ENCODE assay signal across 27 cellular contexts in genomic region chr13:92433386-92433785, GRCh38.
"Had no signal": no experiment of that assay in that cellular context is flagged by ENCODE, and none has a peak within 500 bp of the region (broad histone marks: within the 10 kb centered on the region; RNA-seq: fewer than 3 reads in every experiment).

No MANE protein-coding gene starts in this region.

- H3K36me3 ChIP-seq: stomach, suprapubic skin, thoracic aorta, thyroid gland, tibial artery, tibial nerve, transverse colon, upper lobe of left lung, upper lobe of right lung, uterus, vagina had no signal

- H3K4me1 ChIP-seq: stomach, suprapubic skin, testis, thyroid gland, tibial artery, tibial nerve, upper lobe of left lung, upper lobe of right lung, uterus, vagina had no signal

- H3K27me3 ChIP-seq: stomach, suprapubic skin, testis, thyroid gland, tibial artery, tibial nerve, transverse colon, upper lobe of left lung, upper lobe of right lung, uterus, vagina had no signal

- H3K4me3 ChIP-seq: stomach, suprapubic skin, testis, thoracic aorta, thyroid gland, tibial artery, tibial nerve, transverse colon, upper lobe of left lung, upper lobe of right lung, uterus, vagina had no signal

- H3K9me3 ChIP-seq: stomach, suprapubic skin, testis, thoracic aorta, thyroid gland, tibial artery, tibial nerve, transverse colon, upper lobe of left lung, upper lobe of right lung, uterus, vagina had no signal

- ATAC-seq: stimulated activated effector memory CD8-positive, alpha-beta T cell treated with anti-CD3 and anti-CD28 coated beads, Interleukin-12 subunit alpha, Interleukin-12 subunit beta, amount 100 ng/mL, for 72 hours; stimulated activated memory B cell treated with anti-CD40 and anti-IgM and Interleukin-4, amounts not matched to agents 10 μg/mL and 1 μg/mL and 100 μg/mL, for 72 hours; stimulated activated naive B cell treated with anti-CD40 and anti-IgM and Interleukin-4, amounts not matched to agents 10 μg/mL and 1 μg/mL and 100 μg/mL, for 72 hours; stimulated activated naive CD8-positive, alpha-beta T cell treated with anti-CD3 and anti-CD28 coated beads, Interleukin-15, amount 100 ng/mL, for 72 hours; stimulated activated naive CD8-positive, alpha-beta T cell treated with anti-CD3 and anti-CD28 coated beads, Interleukin-15, Interleukin-2, amounts not matched to agents 100 U/mL and 50 U/mL, for 24 hours; upper lobe of right lung had no signal

- DNase-seq: stimulated activated CD4-positive, alpha-beta T cell treated with anti-CD3 and anti-CD28 coated beads, Interleukin-2, amount 100 ng/mL, for 48 hours; stimulated activated CD4-positive, alpha-beta T cell treated with anti-CD3 and anti-CD28 coated beads, Interleukin-4, amount 100 ng/mL, for 1 hour; stimulated activated CD4-positive, alpha-beta T cell treated with anti-CD3 and anti-CD28 coated beads, Interleukin-4, amount 100 ng/mL, for 24 hours; stimulated activated CD4-positive, alpha-beta T cell treated with anti-CD3 and anti-CD28 coated beads, Interleukin-4, amount 100 ng/mL, for 4 hours; stimulated activated CD8-positive, alpha-beta memory T cell treated with anti-CD3 and anti-CD28 coated beads, Interleukin-4, amount 100 ng/mL, for 48 hours; stimulated activated naive B cell treated with anti-CD40 and anti-IgM and Interleukin-4, amounts not matched to agents 10 μg/mL and 1 μg/mL and 100 μg/mL, for 72 hours; stimulated activated naive CD4-positive, alpha-beta T cell; stimulated activated naive CD4-positive, alpha-beta T cell treated with Interleukin-2 at 50 U/mL for 16 hours; stimulated activated naive CD8-positive, alpha-beta T cell treated with anti-CD3 and anti-CD28 coated beads, Interleukin-15, amount 100 ng/mL, for 72 hours; stimulated activated naive CD8-positive, alpha-beta T cell treated with anti-CD3 and anti-CD28 coated beads, Interleukin-15, Interleukin-2, amounts not matched to agents 100 U/mL and 50 U/mL, for 24 hours; stomach; substantia nigra; testis; thyroid gland; tibial artery; transverse colon; trophoblast cell; upper lobe of left lung; upper lobe of right lung; uterus had no signal

- H3K27ac ChIP-seq: stomach, suprapubic skin, testis, thoracic aorta, thyroid gland, tibial artery, tibial nerve, transverse colon, upper lobe of left lung, upper lobe of right lung, uterus, vagina had no signal

- FAIRE-seq: urothelium cell line had no signal
